ENCODE assay signal across 12 cellular contexts in the genomic region with DNA sequence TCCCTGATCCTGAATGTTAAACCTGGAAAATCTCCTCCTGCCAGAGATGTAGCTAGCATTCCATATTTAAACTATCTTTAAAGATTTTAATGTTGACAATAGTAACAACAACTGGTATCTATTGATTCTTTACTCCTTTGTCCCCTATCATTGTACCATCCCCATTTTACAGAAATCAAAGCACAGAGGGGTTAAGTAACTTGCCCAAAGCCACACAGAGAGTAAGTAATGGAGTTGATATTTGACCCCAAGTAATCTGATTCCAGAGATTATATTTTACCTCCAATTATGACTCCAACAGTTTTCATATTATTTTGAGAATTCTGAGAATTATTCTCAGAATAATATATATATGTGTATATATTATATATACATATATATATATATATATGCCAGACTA. TPM values are rescaled to one million over a fixed set of nuclear protein-coding genes. Genes with fewer than 3 reads are reported as not detected.
DNase-seq lines count a peak whose midpoint lies in the region; ATAC-seq and TF ChIP-seq lines count a peak whose summit lies in the region.
"Had no signal": no experiment of that assay in that cellular context is flagged by ENCODE, and none has a peak within 500 bp of the region (broad histone marks: within the 10 kb centered on the region; RNA-seq: fewer than 3 reads in every experiment).

No MANE protein-coding gene starts in this region.

- H3K4me1 ChIP-seq in ACC112 (ENCODE audit: control insufficient read depth, insufficient read depth, low read length, unreplicated experiment) (peaks cover 5% of the 10 kb centered on the region), DND-41 (ENCODE audit: insufficient read depth, low read length) (peaks cover 11% of the 10 kb centered on the region)
- H3K4me1 ChIP-seq in naive thymus-derived CD4-positive, alpha-beta T cell (ENCODE audit: control insufficient read depth in 2 of 2, insufficient read depth in 2 of 2, low read length in 2 of 2) = peaks cover 6 to 10% of the 10 kb centered on the region in 2 donors
- H3K4me1 ChIP-seq: neural progenitor cell had no signal

- no peaks in the 10 kb centered on the region for H3K36me3 Mint-ChIP-seq in activated CD4-positive, alpha-beta memory T cell treated with anti-CD3 and anti-CD28 coated beads for 36 hours
- peaks cover 0 to 3% (median 0%) of the 10 kb centered on the region in 5 donors for H3K36me3 Mint-ChIP-seq in naive thymus-derived CD4-positive, alpha-beta T cell
- H3K36me3 Mint-ChIP-seq: neural progenitor cell had no signal

- intact Hi-C loops in activated CD4-positive, alpha-beta memory T cell treated with anti-CD3 and anti-CD28 coated beads for 36 hours (cut with micrococcal nuclease) = no loop called here
- intact Hi-C loops in naive thymus-derived CD4-positive, alpha-beta T cell (cut with micrococcal nuclease) = no loop called here

- H2AFZ ChIP-seq in ACC112 (ENCODE audit: low read length, unreplicated experiment) (no peak overlapping the region), DND-41 (ENCODE audit: low read depth, low read length) (0 out of 2 replicates have a peak overlapping the region, but pooled peaks have one; percentile 1)

- H3K79me2 ChIP-seq in ACC112 (ENCODE audit: control insufficient read depth, insufficient read depth, low read length, unreplicated experiment) (no peaks in the 10 kb centered on the region), DND-41 (ENCODE audit: insufficient read depth, low read length) (no peaks in the 10 kb centered on the region)

- H3K4me1 Mint-ChIP-seq in activated CD4-positive, alpha-beta memory T cell treated with anti-CD3 and anti-CD28 coated beads for 36 hours (ENCODE audit: low read depth) = peaks cover 25% of the 10 kb centered on the region
- peaks cover 5 to 20% (median 17%) of the 10 kb centered on the region in 7 donors for H3K4me1 Mint-ChIP-seq in naive thymus-derived CD4-positive, alpha-beta T cell

- H3K27ac ChIP-seq in ACC112 (ENCODE audit: low read depth, low read length) = peak overlapping the region; percentile 67
- no peak overlapping the region for H3K27ac ChIP-seq in DND-41 (ENCODE audit: low read length)
- no peak overlapping the region for H3K27ac ChIP-seq in naive thymus-derived CD4-positive, alpha-beta T cell (ENCODE audit: low read depth, low read length)
- H3K27ac ChIP-seq: neural progenitor cell, SJCRH30 had no signal

- no peak overlapping the region for H3K4me2 ChIP-seq in DND-41 (ENCODE audit: insufficient read depth, low read length)

- ATAC-seq in DND-41 (ENCODE audit: insufficient read depth, low read depth) = no peak
- ATAC-seq in naive thymus-derived CD4-positive, alpha-beta T cell = no peak
- no peak for ATAC-seq in GM18870 (IDR thresholded peaks at IDR 0.05; ENCODE audit: unreplicated experiment)

- no peaks in the 10 kb centered on the region for H3K9me3 ChIP-seq in DND-41 (ENCODE audit: insufficient read depth, low read length, severe bottlenecking)
- H3K9me3 ChIP-seq in naive thymus-derived CD4-positive, alpha-beta T cell (ENCODE audit: control insufficient read depth in 2 of 3, low read length in 3 of 3) = no peaks in the 10 kb centered on the region
- H3K9me3 ChIP-seq: SJCRH30 had no signal

- no peaks in the 10 kb centered on the region for H3K27me3 Mint-ChIP-seq in activated CD4-positive, alpha-beta memory T cell treated with anti-CD3 and anti-CD28 coated beads for 36 hours
- H3K27me3 Mint-ChIP-seq in naive thymus-derived CD4-positive, alpha-beta T cell = peaks cover 0 to 12% (median 0%) of the 10 kb centered on the region in 5 donors
- H3K27me3 Mint-ChIP-seq: activated CD8-positive, alpha-beta T cell treated with anti-CD3 and anti-CD28 coated beads for 36 hours had no signal

- peak overlapping the region; percentile 5 for H3K4me3 Mint-ChIP-seq in activated CD4-positive, alpha-beta memory T cell treated with anti-CD3 and anti-CD28 coated beads for 36 hours
- H3K4me3 Mint-ChIP-seq in naive thymus-derived CD4-positive, alpha-beta T cell = peak overlapping the region in 7 of 10 donors; percentile 24 to 90 (median 77)

- TF ChIP-seq CTCF in DND-41 (IDR thresholded peaks at IDR 0.05; ENCODE audit: borderline replicate concordance, extremely low read depth, low read length, poor library complexity, severe bottlenecking) = no peak

- H4K20me1 ChIP-seq in DND-41 (ENCODE audit: insufficient read depth, low read length) = no peaks in the 10 kb centered on the region

- H3K27ac Mint-ChIP-seq in activated CD4-positive, alpha-beta memory T cell treated with anti-CD3 and anti-CD28 coated beads for 36 hours = peak overlapping the region; percentile 42
- H3K27ac Mint-ChIP-seq in naive thymus-derived CD4-positive, alpha-beta T cell = peak overlapping the region in 2 of 9 donors; percentile 75 to 90
- H3K27ac Mint-ChIP-seq: neural progenitor cell had no signal

- H3K36me3 ChIP-seq in ACC112 (ENCODE audit: insufficient read depth, low read length) = no peaks in the 10 kb centered on the region
- H3K36me3 ChIP-seq in DND-41 (ENCODE audit: insufficient read depth, low read length) = no peaks in the 10 kb centered on the region
- no peaks in the 10 kb centered on the region for H3K36me3 ChIP-seq in naive thymus-derived CD4-positive, alpha-beta T cell (ENCODE audit: control insufficient read depth in 2 of 3, insufficient read depth in 3 of 3, low read length in 3 of 3)
- H3K36me3 ChIP-seq: neural progenitor cell, SJCRH30 had no signal

- DNase-seq in DND-41 (no peak), NCI-H69 (lab: John Stamatoyannopoulos, UW) (no peak), DMS53 treated with DMSO at 0.1 percent for 48 hours (lab: John Stamatoyannopoulos, UW; ENCODE audit: unreplicated experiment) (no peak)
- DNase-seq in activated CD4-positive, alpha-beta memory T cell treated with anti-CD3 and anti-CD28 coated beads for 36 hours = no peak
- no peak for DNase-seq in naive thymus-derived CD4-positive, alpha-beta T cell
- no peak for DNase-seq in activated CD4-positive, alpha-beta T cell treated with anti-CD3 and anti-CD28 coated beads for 4 hours

- H3K4me3 ChIP-seq in ACC112 (ENCODE audit: low read depth, low read length) = peak overlapping the region; percentile 42; the same call in 1 of the 2 replicates
- H3K4me3 ChIP-seq in DND-41 (ENCODE audit: low read depth in 1 of 2, low read length in 2 of 2) = no peak overlapping the region
- no peak overlapping the region for H3K4me3 ChIP-seq in naive thymus-derived CD4-positive, alpha-beta T cell (ENCODE audit: low read length)

- no peaks in the 10 kb centered on the region for H3K9me3 Mint-ChIP-seq in activated CD4-positive, alpha-beta memory T cell treated with anti-CD3 and anti-CD28 coated beads for 36 hours
- H3K9me3 Mint-ChIP-seq in naive thymus-derived CD4-positive, alpha-beta T cell = no peaks in the 10 kb centered on the region
- H3K9me3 Mint-ChIP-seq: activated CD8-positive, alpha-beta T cell treated with anti-CD3 and anti-CD28 coated beads for 36 hours; activated naive CD4-positive, alpha-beta T cell treated with anti-CD3 and anti-CD28 coated beads for 36 hours had no signal

- H3K27me3 ChIP-seq in ACC112 (ENCODE audit: insufficient read depth, low read length) (no peaks in the 10 kb centered on the region), DND-41 (ENCODE audit: insufficient read depth, low read length, poor library complexity) (no peaks in the 10 kb centered on the region)
- no peaks in the 10 kb centered on the region for H3K27me3 ChIP-seq in naive thymus-derived CD4-positive, alpha-beta T cell (ENCODE audit: control insufficient read depth in 2 of 2, insufficient read depth in 2 of 2, low read length in 2 of 2)
- H3K27me3 ChIP-seq: neural progenitor cell, SJCRH30 had no signal

- POLR2A ChIA-PET in activated CD4-positive, alpha-beta memory T cell treated with anti-CD3 and anti-CD28 coated beads for 36 hours (lab: Charles Lee) = interaction anchor here (0.6 to 1.8 kb wide), 9 partner anchors 24 to 134 kb away, joined by 3 to 10 read pairs (median 4); no protein-coding TSS in a partner anchor
- POLR2A ChIA-PET in naive thymus-derived CD4-positive, alpha-beta T cell (lab: Charles Lee) = interaction anchor here (0.6 to 2.8 kb wide), 4 partner anchors 23 to 124 kb away, joined by 3 to 12 read pairs (median 10); partner anchors contain the start of gene GNA13

- H3K9ac ChIP-seq in DND-41 (ENCODE audit: low read depth, low read length) = no peak overlapping the region
- H3K9ac ChIP-seq: neural progenitor cell had no signal

- CTCF ChIA-PET in activated CD4-positive, alpha-beta memory T cell treated with anti-CD3 and anti-CD28 coated beads for 36 hours (lab: Charles Lee) = interaction anchor here (0.7 to 3.0 kb wide), 29 partner anchors 17 to 319 kb away, joined by 3 to 26 read pairs (median 8); partner anchors contain the start of genes GNA13, LRRC37A3 and RGS9
- CTCF ChIA-PET in naive thymus-derived CD4-positive, alpha-beta T cell (lab: Charles Lee) = interaction anchor here (0.6 to 2.9 kb wide), 4 partner anchors 124 to 1077 kb away, joined by 3 to 25 read pairs (median 4); no protein-coding TSS in a partner anchor

RNA-seq across cellular contexts. Expression of gene RGS9, which starts 37.7 kb away (rescaled TPM):
- 1 to 10 TPM; 6.4 to 8.7 TPM for total RNA-seq in activated CD4-positive, alpha-beta memory T cell treated with anti-CD3 and anti-CD28 coated beads for 36 hours
- total RNA-seq in naive thymus-derived CD4-positive, alpha-beta T cell = 1 to 10 TPM in 2 of 5 experiments, under 1 TPM in 3; 0.32 to 3.9 (median 0.81) TPM
- not detected for polyA plus RNA-seq in naive thymus-derived CD4-positive, alpha-beta T cell

RNA-seq across cellular contexts. Expression of gene GNA13, which starts 42.9 kb away (rescaled TPM):
- 10 to 100 TPM; 55.4 to 55.7 TPM for total RNA-seq in activated CD4-positive, alpha-beta memory T cell treated with anti-CD3 and anti-CD28 coated beads for 36 hours
- total RNA-seq in naive thymus-derived CD4-positive, alpha-beta T cell = 100 to 1,000 TPM in 1 of 5 experiments, 10 to 100 TPM in 4; 74.1 to 102 (median 78.7) TPM
- 10 to 100 TPM; 29.8 to 30.2 TPM for polyA plus RNA-seq in naive thymus-derived CD4-positive, alpha-beta T cell
